Comparison of ENCODE assay signal across 27 cellular contexts in the genomic region with DNA sequence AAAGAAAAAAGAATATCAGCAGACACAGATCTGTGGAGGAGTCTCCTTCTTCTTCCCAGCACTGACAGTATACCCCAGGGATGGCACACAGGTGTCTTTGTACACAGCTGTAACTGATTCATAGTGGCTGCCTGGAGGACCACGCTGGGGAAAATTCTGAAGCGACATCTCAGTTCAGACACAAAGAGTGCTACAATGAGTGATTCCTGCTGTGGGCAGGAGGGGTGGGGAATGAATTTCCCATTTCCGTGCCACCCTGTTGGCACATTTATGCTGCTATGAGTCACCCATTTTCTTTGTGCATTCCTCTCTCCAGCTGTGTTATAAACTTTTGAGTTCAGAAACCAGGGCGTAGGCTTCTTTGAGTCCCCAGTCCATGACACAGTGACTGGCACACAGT. TPM values are rescaled to one million over a fixed set of nuclear protein-coding genes. Genes with fewer than 3 reads are reported as not detected.
DNase-seq lines count a peak whose midpoint lies in the region; TF ChIP-seq lines count a peak whose summit lies in the region.
"Had no signal": no experiment of that assay in that cellular context is flagged by ENCODE, and none has a peak within 500 bp of the region (broad histone marks: within the 10 kb centered on the region; RNA-seq: fewer than 3 reads in every experiment).

No MANE protein-coding gene starts in this region.

- no peak overlapping the region for H3K4me3 ChIP-seq in epithelial cell of esophagus (ENCODE audit: low read length)
- H3K4me3 ChIP-seq: PC-9, SK-N-MC had no signal

- DNase-seq in NCI-H1092 treated with DMSO at 0.1 percent for 48 hours (lab: John Stamatoyannopoulos, UW) (peak; percentile 6), NCI-H1092 (lab: John Stamatoyannopoulos, UW) (no peak), NCI-H345 treated with DMSO at 0.1 percent for 48 hours (lab: John Stamatoyannopoulos, UW; ENCODE audit: unreplicated experiment) (peak; percentile 1), epithelial cell of esophagus (ENCODE audit: low read depth) (peak; percentile 20), renal cortical epithelial cell (ENCODE audit: low read depth) (peak; percentile 74), globus pallidus (ENCODE audit: low spot score) (no peak), DMS153 treated with DMSO at 0.1 percent for 48 hours (lab: John Stamatoyannopoulos, UW; ENCODE audit: unreplicated experiment) (no peak), GM10248 (ENCODE audit: extremely low spot score) (no peak)
- DNase-seq: activated CD4-positive, alpha-beta T cell treated with anti-CD3 and anti-CD28 coated beads for 1 hour; activated CD8-positive, alpha-beta memory T cell treated with anti-CD3 and anti-CD28 coated beads, Interleukin-2, amount 10 ng/mL, durations not matched to agents 7 days and 5 days; activated naive CD8-positive, alpha-beta T cell treated with anti-CD3 and anti-CD28 coated beads, Interleukin-2, amount 50 U/mL, for 24 hours; C1 segment of cervical spinal cord; Karpas-422; NCI-H1417 treated with DMSO at 0.1 percent for 48 hours; NCI-H774; nephron progenitor cell; PC-9; stimulated activated CD8-positive, alpha-beta memory T cell treated with anti-CD3 and anti-CD28 coated beads, Interleukin-4, amount 100 ng/mL, for 48 hours; T-helper 9 cell had no signal

- POLR2A ChIA-PET in GM10248 (lab: Yijun Ruan, JAX), result no interaction called here

- TF ChIP-seq CTCF in epithelial cell of esophagus (IDR thresholded peaks at IDR 0.05; ENCODE audit: insufficient read depth, low read depth, low read length, missing control alignments), result no peak
- TF ChIP-seq CTCF in GM10248 (IDR thresholded peaks at IDR 0.05; ENCODE audit: control extremely low read depth, extremely low read depth, low read depth, missing control alignments), result no peak

- CTCF ChIA-PET in GM10248 (lab: Yijun Ruan, JAX), result no interaction called here

RNA-seq across cellular contexts. Expression of gene NPS, which starts 24.2 kb away (rescaled TPM):
- total RNA-seq in renal cortical epithelial cell, result not detected in 2 replicates
- total RNA-seq: activated CD8-positive, alpha-beta memory T cell treated with anti-CD3 and anti-CD28 coated beads, Interleukin-2, amount 10 ng/mL, durations not matched to agents 7 days and 5 days; activated T-helper 2 cell treated with anti-CD3 and anti-CD28 coated beads, Interferon-gamma antibody, Interleukin-2, Interleukin-4, amounts not matched to agents 10 μg/mL and 5 μg/mL and 100 μg/mL, durations not matched to agents 14 hours and 24 hours and 36 hours; endothelial cell of umbilical vein; left lobe of liver; mesothelial cell of epicardium; PC-9; pulmonary artery endothelial cell; subcutaneous adipose tissue; urinary bladder had no signal

Comparison
In these comparisons a context has a peak if more than half of its experiments do, and no peak if none do; other contexts are left out.
1. DNase-seq: peak in NCI-H1092 treated with DMSO at 0.1 percent for 48 hours (single experiment), NCI-H345 treated with DMSO at 0.1 percent for 48 hours (single experiment), epithelial cell of esophagus (single experiment) and renal cortical epithelial cell (single experiment); none in NCI-H1092 (single experiment), globus pallidus (single experiment), DMS153 treated with DMSO at 0.1 percent for 48 hours (single experiment) and GM10248 (single experiment).